In the genomic region with DNA sequence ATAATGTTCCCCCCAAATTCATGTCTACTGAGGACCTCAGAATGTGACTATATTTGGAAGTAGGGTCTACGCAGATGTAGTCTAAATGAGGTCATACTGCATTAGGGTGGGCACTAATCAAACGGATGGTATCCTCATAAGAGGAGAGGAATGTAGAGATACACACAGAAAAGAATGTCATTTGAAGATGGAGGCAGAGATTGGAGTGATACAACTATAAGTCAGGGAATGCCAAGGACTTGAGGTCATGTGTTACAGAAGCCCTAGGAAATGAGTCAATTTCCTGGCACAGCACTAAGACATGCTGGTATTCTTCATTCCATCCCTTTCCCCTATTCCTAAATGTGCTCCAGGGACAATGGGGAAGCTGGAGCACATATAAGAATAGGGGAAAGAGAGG, we compare ENCODE assay signal across 8 cellular contexts. TPM values are rescaled to one million over a fixed set of nuclear protein-coding genes. Genes with fewer than 3 reads are reported as not detected.
A peak's percentile ranks its signal among the peaks of the same experiment; 100 is the strongest.
DNase-seq lines count a peak whose midpoint lies in the region; ATAC-seq, FAIRE-seq and TF ChIP-seq lines count a peak whose summit lies in the region.

No MANE protein-coding gene starts in this region.

- CTCF ChIA-PET in Panc1 (lab: Charles Lee), result no interaction called here
- CTCF ChIA-PET in endothelial cell of umbilical vein (lab: Charles Lee), result interaction anchor here (2.1 to 3.0 kb wide), 3 partner anchors 9 to 80 kb away, joined by 8 to 18 read pairs (median 15); partner anchors contain the start of gene CD274
- CTCF ChIA-PET in HEK293T (lab: Yijun Ruan, JAX), result no interaction called here

- H4K12ac ChIP-seq in trophoblast cell (ENCODE audit: low read depth, low read length), result no peak overlapping the region

- no peaks in the 10 kb centered on the region for H4K20me1 ChIP-seq in endothelial cell of umbilical vein (replicated peaks; ENCODE audit: control insufficient read depth, extremely low read depth, insufficient read depth, low read length)

- no peak overlapping the region for H3K14ac ChIP-seq in trophoblast cell (ENCODE audit: low read length)

- H2AFZ ChIP-seq in endothelial cell of umbilical vein (ENCODE audit: low read depth, low read length) (no peak overlapping the region), trophoblast cell (ENCODE audit: insufficient read depth, low read length, poor library complexity) (no peak overlapping the region)

- peaks cover 15% of the 10 kb centered on the region for H3K79me1 ChIP-seq in trophoblast cell (ENCODE audit: low read length)

- H3K36me3 ChIP-seq in Panc1 (ENCODE audit: control insufficient read depth, insufficient read depth, low read length) (no peaks in the 10 kb centered on the region), endothelial cell of umbilical vein (ENCODE audit: control insufficient read depth in 2 of 2, extremely low read depth in 1 of 2, insufficient read depth in 2 of 2, low read length in 2 of 2) (no peaks in the 10 kb centered on the region), trophoblast cell (ENCODE audit: control insufficient read depth in 1 of 2, insufficient read depth in 2 of 2, low read length in 2 of 2) (no peaks in the 10 kb centered on the region)

- peak overlapping the region; percentile 83 for H3K9ac ChIP-seq in endothelial cell of umbilical vein (replicated peaks; ENCODE audit: extremely low read depth, insufficient read depth, low read length)
- no peak overlapping the region for H3K9ac ChIP-seq in trophoblast cell (ENCODE audit: low read length)

- H3K4ac ChIP-seq in trophoblast cell (ENCODE audit: low read depth, low read length), result no peak overlapping the region

- no peak overlapping the region for H2BK120ac ChIP-seq in trophoblast cell (ENCODE audit: insufficient read depth, low read length, poor library complexity)

- FAIRE-seq in endothelial cell of umbilical vein (lab: Jason Lieb, UNC), result peak; percentile 83

- H3K4me2 ChIP-seq in endothelial cell of umbilical vein (ENCODE audit: insufficient read depth, low read length) (peak overlapping the region; percentile 82), trophoblast cell (ENCODE audit: low read length) (no peak overlapping the region)

- H3K27me3 ChIP-seq in Panc1 (ENCODE audit: control insufficient read depth, insufficient read depth, low read length) (no peaks in the 10 kb centered on the region), endothelial cell of umbilical vein (ENCODE audit: control insufficient read depth in 2 of 2, insufficient read depth in 2 of 2, low read length in 2 of 2) (no peaks in the 10 kb centered on the region), trophoblast cell (ENCODE audit: insufficient read depth, low read length) (no peaks in the 10 kb centered on the region)

- H2AK5ac ChIP-seq in trophoblast cell (ENCODE audit: low read length), result no peak overlapping the region

- peak; percentile 18 for DNase-seq in COLO829 (ENCODE audit: low spot score)
- peak; percentile 25 for DNase-seq in Panc1 (ENCODE audit: low read depth, low spot score)
- DNase-seq in endothelial cell of umbilical vein (ENCODE audit: low read depth, low spot score), result peak; percentile 91
- peak; percentile 78 to 95 for DNase-seq in trophoblast cell
- no peak for DNase-seq in erythroblast (lab: John Stamatoyannopoulos, UW)
- DNase-seq in activated effector memory CD4-positive, alpha-beta T cell treated with Interleukin-2 at 50 U/mL for 16 hours, result no peak
- no peak for DNase-seq in HEK293T (ENCODE audit: extremely low spot score)

- H2BK5ac ChIP-seq in trophoblast cell (ENCODE audit: low read depth, low read length, poor library complexity), result no peak overlapping the region

- peaks cover 26% of the 10 kb centered on the region for H3K79me2 ChIP-seq in endothelial cell of umbilical vein (ENCODE audit: control insufficient read depth, insufficient read depth, low read length)
- H3K79me2 ChIP-seq in trophoblast cell (ENCODE audit: control insufficient read depth, insufficient read depth, low read length, poor library complexity), result no peaks in the 10 kb centered on the region

- dilution Hi-C loops in endothelial cell of umbilical vein (cut with MboI; ENCODE audit: extremely low pct_ligation_motif_present, low sequenced_read_pairs), result no loop called here

- intact Hi-C loops in Panc1 (cut with micrococcal nuclease; ENCODE audit: unreplicated experiment) (no loop called here), endothelial cell of umbilical vein (cut with micrococcal nuclease) (loop anchor here (1.0 to 5.0 kb wide), 7 partner anchors 9 to 240 kb away; partner anchors contain the start of genes CD274 and PLGRKT)

- H3K4me1 ChIP-seq in Panc1 (ENCODE audit: control insufficient read depth, insufficient read depth, low read length) (no peaks in the 10 kb centered on the region), endothelial cell of umbilical vein (ENCODE audit: control insufficient read depth, extremely low read depth, insufficient read depth, low read length) (peaks cover 47% of the 10 kb centered on the region), trophoblast cell (ENCODE audit: control insufficient read depth in 1 of 2, insufficient read depth in 2 of 2, low read length in 2 of 2) (peaks cover 15 to 16% of the 10 kb centered on the region in 2 experiments)

- no peak for TF ChIP-seq POLR2A in endothelial cell of umbilical vein (IDR thresholded peaks at IDR 0.05; ENCODE audit: low read depth, low read length)
- TF ChIP-seq POLR2A in erythroblast (IDR thresholded peaks at IDR 0.05; ENCODE audit: low read length), result no peak

- H3K9me3 ChIP-seq in Panc1 (ENCODE audit: control insufficient read depth, insufficient read depth, low read depth, low read length), result no peaks in the 10 kb centered on the region
- H3K9me3 ChIP-seq in endothelial cell of umbilical vein (replicated peaks; ENCODE audit: control insufficient read depth, insufficient read depth, low read length), result no peaks in the 10 kb centered on the region
- H3K9me3 ChIP-seq in trophoblast cell (ENCODE audit: insufficient read depth, low read depth, low read length), result no peaks in the 10 kb centered on the region

- H3K18ac ChIP-seq in trophoblast cell (ENCODE audit: low read length), result no peak overlapping the region

- H3K27ac ChIP-seq in Panc1 (ENCODE audit: low read length) (no peak overlapping the region), endothelial cell of umbilical vein (ENCODE audit: insufficient read depth, low read depth, low read length) (peak overlapping the region; percentile 95), trophoblast cell (ENCODE audit: low read depth, low read length) (peak overlapping the region; percentile 24)

- in situ Hi-C loops in Panc1 (cut with HindIII; ENCODE audit: low pct_unique_long_range_greater_than_20kb, low sequenced_read_pairs), result no loop called here

- BruUV-seq in Panc1 (replicated peaks; lab: Mats Ljungman, UMichigan) (no TSS peak), endothelial cell of umbilical vein (replicated peaks; lab: Mats Ljungman, UMichigan) (no TSS peak)

- ATAC-seq in Panc1 (no peak), GM19455 (IDR thresholded peaks at IDR 0.05; ENCODE audit: unreplicated experiment) (no peak)

- no peak overlapping the region for H4K8ac ChIP-seq in trophoblast cell (ENCODE audit: low read depth, low read length)

- WGBS in trophoblast cell (ENCODE audit: extremely low coverage, insufficient coverage, insufficient read length), result no CpG with 5 or more reads among the region's 2 CpGs

- no peak overlapping the region for H3K23ac ChIP-seq in trophoblast cell (ENCODE audit: low read length)

- H4K91ac ChIP-seq in trophoblast cell (ENCODE audit: low read depth, low read length), result no peak overlapping the region

- POLR2A ChIA-PET in Panc1 (lab: Charles Lee), result no interaction called here
- POLR2A ChIA-PET in endothelial cell of umbilical vein (lab: Charles Lee), result interaction anchor here (0.6 to 3.0 kb wide), 6 partner anchors 8 to 73 kb away, joined by 3 to 25 read pairs (median 10); partner anchors contain the start of gene CD274
- POLR2A ChIA-PET in HEK293T (lab: Yijun Ruan, JAX), result no interaction called here

- H2BK12ac ChIP-seq in trophoblast cell (ENCODE audit: low read length), result no peak overlapping the region

- no peak for TF ChIP-seq CTCF in Panc1 (IDR thresholded peaks at IDR 0.05)
- TF ChIP-seq CTCF in endothelial cell of umbilical vein (IDR thresholded peaks at IDR 0.05; ENCODE audit: extremely low read depth in 1 of 2, insufficient read depth in 1 of 2, low read depth in 1 of 2, low read length in 2 of 2), result no peak

- H3K4me3 ChIP-seq in Panc1 (ENCODE audit: low read depth in 2 of 2, low read length in 2 of 2) (no peak overlapping the region), endothelial cell of umbilical vein (replicated peaks in 1 of 3; ENCODE audit: insufficient read depth in 1 of 3, low read depth in 1 of 3, low read length in 3 of 3) (peak overlapping the region in 1 of 3 experiments; percentile 49), trophoblast cell (ENCODE audit: low read depth, low read length) (no peak overlapping the region)

- H3K9me1 ChIP-seq in endothelial cell of umbilical vein (replicated peaks; ENCODE audit: control insufficient read depth, extremely low read depth, insufficient read depth, low read length), result no peaks in the 10 kb centered on the region

TF ChIP-seq in HEK293T, 16 proteins besides CTCF, POLR2A, EP300 and RAD21 (continues in another document):
- TF ChIP-seq HDGF (IDR thresholded peaks at IDR 0.05; ENCODE audit: borderline replicate concordance) (no peak), NFRKB (IDR thresholded peaks at IDR 0.05) (no peak)

RNA-seq across cellular contexts. Expression of gene PDCD1LG2, which starts 0.8 kb away (rescaled TPM):
- total RNA-seq in Panc1 (2021; ENCODE audit: unreplicated experiment) (not detected), endothelial cell of umbilical vein (9.5 and 9.7 TPM in 2 replicates)
- not detected for polyA plus RNA-seq in Panc1 (2012; ENCODE audit: insufficient read length)
- 7.9 and 9.6 TPM in 2 replicates for polyA plus RNA-seq in endothelial cell of umbilical vein
- 8.5 and 10.0 TPM in 2 replicates for polyA plus RNA-seq in endothelial cell of umbilical vein (2011; cell fraction: cytosol; rRNA removed)
- polyA plus RNA-seq in endothelial cell of umbilical vein (2011; cell fraction: nucleus; rRNA removed), result 8.6 and 9.5 TPM in 2 replicates
- polyA plus RNA-seq in endothelial cell of umbilical vein (2012), result 10.7 and 14.4 TPM in 2 replicates
- 15.5 and 22.7 TPM in 2 replicates for polyA minus RNA-seq in endothelial cell of umbilical vein
- not detected for polyA minus RNA-seq in endothelial cell of umbilical vein (2011; cell fraction: cytosol; rRNA and poly(A)+ RNA removed)
- 10.7 and 16.8 TPM in 2 replicates for polyA minus RNA-seq in endothelial cell of umbilical vein (2011; cell fraction: nucleus; rRNA and poly(A)+ RNA removed)
- 1.1 and 1.2 TPM in 2 replicates for polyA plus RNA-seq in trophoblast cell (2013)

RNA-seq across cellular contexts. Expression of gene CD274, which starts 59.2 kb away (rescaled TPM):
- total RNA-seq in Panc1 (2021; ENCODE audit: unreplicated experiment) (0.21 TPM), endothelial cell of umbilical vein (26.8 and 29.7 TPM in 2 replicates)
- not detected for polyA plus RNA-seq in Panc1 (2012; ENCODE audit: insufficient read length)
- 25.4 and 27.9 TPM in 2 replicates for polyA plus RNA-seq in endothelial cell of umbilical vein
- polyA plus RNA-seq in endothelial cell of umbilical vein (2011; cell fraction: cytosol; rRNA removed), result 18.5 and 23.3 TPM in 2 replicates
- polyA plus RNA-seq in endothelial cell of umbilical vein (2011; cell fraction: nucleus; rRNA removed), result 57.7 and 59.7 TPM in 2 replicates
- polyA plus RNA-seq in endothelial cell of umbilical vein (2012), result 12.3 and 21.6 TPM in 2 replicates
- 31.0 and 42.3 TPM in 2 replicates for polyA minus RNA-seq in endothelial cell of umbilical vein
- not detected for polyA minus RNA-seq in endothelial cell of umbilical vein (2011; cell fraction: cytosol; rRNA and poly(A)+ RNA removed)
- 42.1 and 42.3 TPM in 2 replicates for polyA minus RNA-seq in endothelial cell of umbilical vein (2011; cell fraction: nucleus; rRNA and poly(A)+ RNA removed)
- polyA plus RNA-seq in trophoblast cell (2013), result 105 and 117 TPM in 2 replicates

Comparison
In these comparisons a context has a peak if more than half of its experiments do, and no peak if none do; other contexts are left out.
1. DNase-seq: peak in COLO829 (single experiment), Panc1 (single experiment), endothelial cell of umbilical vein (single experiment) and trophoblast cell (2 of 2); none in erythroblast (0 of 2), activated effector memory CD4-positive, alpha-beta T cell treated with Interleukin-2 at 50 U/mL for 16 hours (single experiment) and HEK293T (single experiment).
2. RNA of gene PDCD1LG2, which starts 0.8 kb away (total RNA-seq): 9.5 to 9.7 TPM in endothelial cell of umbilical vein; not detected in Panc1 (single experiment); every median in the first group is over 10 times any median in the second.
3. RNA of gene CD274, which starts 59.2 kb away (total RNA-seq): 26.8 to 29.7 TPM in endothelial cell of umbilical vein; 0.21 TPM in Panc1 (single experiment); every median in the first group is over 10 times any median in the second.